Comparison of ENCODE assay signal across 8 cellular contexts in the genomic region with DNA sequence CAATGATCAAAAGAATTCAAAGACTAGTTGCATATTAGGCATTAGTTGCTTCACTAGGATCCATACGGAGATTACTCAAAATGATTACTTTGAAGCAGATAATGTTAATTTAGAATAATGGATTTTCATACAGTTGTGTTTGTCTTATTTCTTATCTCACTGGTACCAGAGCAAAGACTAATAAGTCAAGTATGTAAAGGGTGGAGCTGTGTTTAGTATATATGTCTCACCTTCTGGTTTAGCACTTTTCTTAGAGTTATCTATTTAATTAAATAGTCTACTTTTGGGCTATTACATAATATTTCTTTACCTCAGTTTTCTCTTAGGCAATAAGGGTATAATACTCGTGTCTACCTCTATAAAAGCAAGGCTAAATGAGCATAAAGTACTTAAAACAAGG. TPM values are rescaled to one million over a fixed set of nuclear protein-coding genes. Genes with fewer than 3 reads are reported as not detected.
"Had no signal": no experiment of that assay in that cellular context is flagged by ENCODE, and none has a peak within 500 bp of the region (broad histone marks: within the 10 kb centered on the region; RNA-seq: fewer than 3 reads in every experiment).

No MANE protein-coding gene starts in this region.

- ATAC-seq: GM23338, K562 had no signal

- FAIRE-seq: H1, HTR-8/SVneo, K562 had no signal

- H3K4me3 ChIP-seq: GM23338, K562 had no signal

- H3K27ac Mint-ChIP-seq: GM23338, H9 had no signal

- H3K4me3 Mint-ChIP-seq: GM23338, H9 had no signal

- H3K4me1 Mint-ChIP-seq: GM23338 had no signal

- DNase-seq: H9, HCEC 1CT, IMR-90 had no signal

- H2AFZ ChIP-seq: GM23338 had no signal

- H3K4me2 ChIP-seq: GM23338 had no signal

RNA-seq across cellular contexts. Expression of gene TMEM207, which starts 18.8 kb away (rescaled TPM):
- total RNA-seq: GM23338, H1, H9, HT-29, IMR-90 had no signal
- polyA plus RNA-seq: GM23338, H1, IMR-90 had no signal

RNA-seq across cellular contexts. Expression of gene CLDN16, which starts 42.9 kb away (rescaled TPM):
- total RNA-seq: GM23338, H1, H9, HT-29 had no signal
- polyA plus RNA-seq: H1 had no signal
